In genomic region chr14:96445844-96446710, GRCh38 we compare ENCODE assay signal across 23 cellular contexts. TPM values are rescaled to one million over a fixed set of nuclear protein-coding genes. Genes with fewer than 3 reads are reported as not detected.
"Had no signal": no experiment of that assay in that cellular context is flagged by ENCODE, and none has a peak within 500 bp of the region (broad histone marks: within the 10 kb centered on the region; RNA-seq: fewer than 3 reads in every experiment).

No MANE protein-coding gene starts in this region.

- DNase-seq: activated CD4-positive, alpha-beta T cell treated with anti-CD3 and anti-CD28 coated beads for 1 hour; activated CD4-positive, alpha-beta T cell treated with anti-CD3 and anti-CD28 coated beads, Interleukin-2, amount 50 U/mL, for 48 hours; activated CD8-positive, alpha-beta memory T cell treated with anti-CD3 and anti-CD28 coated beads, Interleukin-2, amount 10 ng/mL, durations not matched to agents 7 days and 5 days; activated effector memory CD4-positive, alpha-beta T cell treated with Interleukin-2 at 50 U/mL for 16 hours; activated T-cell treated with anti-CD3 and anti-CD28 coated beads, Interleukin-2, amount 50 U/mL, for 24 hours; central memory CD4-positive, alpha-beta T cell; cortex of kidney; effector CD4-positive, alpha-beta T cell; esophagus squamous epithelium; foreskin fibroblast; kidney; left ventricle myocardium superior; natural killer cell; right cardiac atrium; small intestine; stimulated activated CD4-positive, alpha-beta T cell treated with anti-CD3 and anti-CD28 coated beads, Interleukin-4, amount 100 ng/mL, for 24 hours; stimulated activated naive CD4-positive, alpha-beta T cell; transverse colon had no signal

- H3K27ac Mint-ChIP-seq: activated CD8-positive, alpha-beta memory T cell treated with anti-CD3 and anti-CD28 coated beads, Interleukin-2, amount 10 ng/mL, durations not matched to agents 7 days and 5 days; activated naive CD4-positive, alpha-beta T cell treated with anti-CD3 and anti-CD28 coated beads, Interleukin-2, amount 50 U/mL, for 24 hours; activated T-cell treated with anti-CD3 and anti-CD28 coated beads, Interleukin-2, amount 50 U/mL, for 24 hours; memory B cell; natural killer cell; T-helper 2 cell treated with Interferon-gamma antibody and Interleukin-4, amounts not matched to agents 5 μg/mL and 100 μg/mL, for 36 hours had no signal

- ATAC-seq: activated CD8-positive, alpha-beta memory T cell treated with anti-CD3 and anti-CD28 coated beads, Interleukin-2, amount 10 ng/mL, durations not matched to agents 7 days and 5 days; left ventricle myocardium superior; right cardiac atrium had no signal

- H3K36me3 Mint-ChIP-seq: activated CD8-positive, alpha-beta memory T cell treated with anti-CD3 and anti-CD28 coated beads, Interleukin-2, amount 10 ng/mL, durations not matched to agents 7 days and 5 days; activated naive CD4-positive, alpha-beta T cell treated with anti-CD3 and anti-CD28 coated beads, Interleukin-2, amount 50 U/mL, for 24 hours; memory B cell; natural killer cell had no signal

- H3K36me3 ChIP-seq: esophagus squamous epithelium, transverse colon had no signal

- H3K4me1 Mint-ChIP-seq: activated CD8-positive, alpha-beta memory T cell treated with anti-CD3 and anti-CD28 coated beads, Interleukin-2, amount 10 ng/mL, durations not matched to agents 7 days and 5 days; activated naive CD4-positive, alpha-beta T cell treated with anti-CD3 and anti-CD28 coated beads, Interleukin-2, amount 50 U/mL, for 24 hours; memory B cell; natural killer cell had no signal

- H3K9me3 ChIP-seq: esophagus squamous epithelium, transverse colon had no signal

- H3K4me1 ChIP-seq: esophagus squamous epithelium, transverse colon had no signal

- H3K27ac ChIP-seq: esophagus squamous epithelium, transverse colon, VCaP had no signal

- H3K4me3 Mint-ChIP-seq: activated CD8-positive, alpha-beta memory T cell treated with anti-CD3 and anti-CD28 coated beads, Interleukin-2, amount 10 ng/mL, durations not matched to agents 7 days and 5 days; activated naive CD4-positive, alpha-beta T cell treated with anti-CD3 and anti-CD28 coated beads, Interleukin-2, amount 50 U/mL, for 24 hours; activated T-cell treated with anti-CD3 and anti-CD28 coated beads, Interleukin-2, amount 50 U/mL, for 24 hours; memory B cell; natural killer cell; T-helper 2 cell treated with Interferon-gamma antibody and Interleukin-4, amounts not matched to agents 5 μg/mL and 100 μg/mL, for 36 hours had no signal

- H3K27me3 Mint-ChIP-seq: activated CD8-positive, alpha-beta memory T cell treated with anti-CD3 and anti-CD28 coated beads, Interleukin-2, amount 10 ng/mL, durations not matched to agents 7 days and 5 days; activated naive CD4-positive, alpha-beta T cell treated with anti-CD3 and anti-CD28 coated beads, Interleukin-2, amount 50 U/mL, for 24 hours; activated T-cell treated with anti-CD3 and anti-CD28 coated beads, Interleukin-2, amount 50 U/mL, for 24 hours; progenitor cell of endocrine pancreas had no signal

- H3K4me3 ChIP-seq: esophagus squamous epithelium, transverse colon had no signal

- H3K9me3 Mint-ChIP-seq: activated naive CD4-positive, alpha-beta T cell treated with anti-CD3 and anti-CD28 coated beads, Interleukin-2, amount 50 U/mL, for 24 hours; activated T-cell treated with anti-CD3 and anti-CD28 coated beads, Interleukin-2, amount 50 U/mL, for 24 hours; memory B cell; natural killer cell; T-helper 2 cell treated with Interferon-gamma antibody and Interleukin-4, amounts not matched to agents 5 μg/mL and 100 μg/mL, for 36 hours had no signal

- H3K27me3 ChIP-seq: esophagus squamous epithelium, transverse colon had no signal

RNA-seq across cellular contexts. Expression of gene AK7, which starts 54.1 kb away (rescaled TPM):
- total RNA-seq: natural killer cell had no signal
